In genomic region chr7:149772821-149773425, GRCh38 we compare ENCODE assay signal across 2 cellular contexts.
TF ChIP-seq lines count a peak whose summit lies in the region.

No MANE protein-coding gene starts in this region.

TF ChIP-seq in GM12878, 131 proteins besides CTCF, POLR2A, EP300 and RAD21:
- TF ChIP-seq ZNF384 (IDR thresholded peaks at IDR 0.05; ENCODE audit: borderline replicate concordance, low read depth, low read length), result no peak
- TF ChIP-seq POLR2AphosphoS2 (IDR thresholded peaks at IDR 0.05; ENCODE audit: low read depth, low read length), result no peak
- TF ChIP-seq SUZ12 (IDR thresholded peaks at IDR 0.05; ENCODE audit: unreplicated experiment), result peak; percentile 82
- no peak for TF ChIP-seq SMAD5 (IDR thresholded peaks at IDR 0.05; ENCODE audit: low read depth)
- no peak for TF ChIP-seq MEF2A (IDR thresholded peaks at IDR 0.05; ENCODE audit: insufficient read depth, low read depth, low read length)

TF ChIP-seq in HepG2, 621 proteins besides CTCF, POLR2A, EP300 and RAD21:
- TF ChIP-seq ATAD3A (CRISPR knock-in tag; IDR thresholded peaks at IDR 0.05) (no peak), MTF2 (CRISPR knock-in tag; IDR thresholded peaks at IDR 0.05; ENCODE audit: borderline replicate concordance) (0 out of 2 replicates have a peak, but pooled peaks have one; percentile 12), ZNF660 (CRISPR knock-in tag; IDR thresholded peaks at IDR 0.05; ENCODE audit: borderline replicate concordance, low read depth) (no peak), CEBPZ (IDR thresholded peaks at IDR 0.05; ENCODE audit: low read length) (no peak), BRD4 (CRISPR knock-in tag; IDR thresholded peaks at IDR 0.05) (no peak), ZSCAN30 (CRISPR knock-in tag; IDR thresholded peaks at IDR 0.05) (no peak), ZNF253 (CRISPR knock-in tag; IDR thresholded peaks at IDR 0.05; ENCODE audit: borderline replicate concordance) (no peak)
